ENCODE assay signal across 1 cellular context in the genomic region with DNA sequence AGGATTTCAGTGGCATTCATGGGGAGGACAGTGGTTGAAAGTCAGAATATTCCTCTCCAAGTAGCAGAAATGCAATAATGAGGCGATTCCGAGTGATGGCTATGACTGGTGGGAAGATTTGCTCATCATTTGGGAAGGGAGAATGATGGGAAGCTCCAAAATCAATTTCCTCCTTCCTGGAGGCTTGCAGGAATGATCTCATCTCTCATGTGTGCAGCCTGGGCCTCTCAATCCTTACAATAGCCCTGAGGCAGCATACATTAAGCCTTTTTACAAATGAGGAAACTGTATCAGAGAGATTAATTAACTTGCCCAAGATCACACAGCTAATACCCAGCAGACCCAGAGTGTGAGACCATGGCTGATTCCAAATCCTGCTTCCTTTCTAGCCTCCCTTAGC.
TF ChIP-seq lines count a peak whose summit lies in the region.

No MANE protein-coding gene starts in this region.

TF ChIP-seq in IMR-90, 13 proteins besides CTCF, POLR2A, EP300 and RAD21 (continued from another document):
- TF ChIP-seq RFX5 (IDR thresholded peaks at IDR 0.05; ENCODE audit: low read depth, low read length) (no peak), SMC3 (IDR thresholded peaks at IDR 0.05; ENCODE audit: low read depth, low read length) (no peak), BHLHE40 (IDR thresholded peaks at IDR 0.05; ENCODE audit: low read depth, low read length) (no peak), MXI1 (IDR thresholded peaks at IDR 0.05; ENCODE audit: borderline replicate concordance, low read depth, low read length) (no peak), NFE2L2 (IDR thresholded peaks at IDR 0.05; ENCODE audit: low read depth, low read length) (no peak), CHD1 (IDR thresholded peaks at IDR 0.05; ENCODE audit: low read depth, low read length) (no peak), CEBPB (IDR thresholded peaks at IDR 0.05; ENCODE audit: low read depth, low read length) (no peak)
